ENCODE assay signal across 35 cellular contexts in the genomic region with DNA sequence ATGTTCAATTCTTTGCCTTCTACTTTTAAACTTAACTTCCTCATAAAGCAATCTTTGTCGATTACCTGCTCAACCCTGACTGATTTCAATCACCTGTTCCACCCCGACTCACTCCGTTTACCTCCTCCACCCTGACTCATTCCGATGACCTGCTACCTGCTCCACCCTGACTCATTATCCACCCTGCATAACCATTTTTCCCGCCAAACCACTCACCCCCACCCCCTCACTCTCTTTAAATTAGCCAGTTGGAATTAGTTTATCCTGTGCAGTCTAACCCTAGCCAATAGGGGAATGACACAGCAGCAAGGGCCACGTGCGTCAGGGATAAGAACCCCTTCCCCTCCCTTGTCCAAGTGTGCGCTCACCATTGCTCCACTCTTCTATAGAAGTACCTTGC. TPM values are rescaled to one million over a fixed set of nuclear protein-coding genes. Genes with fewer than 3 reads are reported as not detected.
DNase-seq lines count a peak whose midpoint lies in the region; ATAC-seq and TF ChIP-seq lines count a peak whose summit lies in the region.
"Had no signal": no experiment of that assay in that cellular context is flagged by ENCODE, and none has a peak within 500 bp of the region (broad histone marks: within the 10 kb centered on the region; RNA-seq: fewer than 3 reads in every experiment).

No MANE protein-coding gene starts in this region.

- ATAC-seq in GM21528 (IDR thresholded peaks at IDR 0.05; ENCODE audit: low FRiP score, unreplicated experiment) (no peak), HG03521 (IDR thresholded peaks at IDR 0.05; ENCODE audit: unreplicated experiment) (no peak)
- ATAC-seq: activated CD4-positive, CD25-positive, alpha-beta regulatory T cell treated with anti-CD3 and anti-CD28 coated beads, Interleukin-2, amount 50 U/mL, for 24 hours; activated CD8-positive, alpha-beta memory T cell treated with anti-CD3 and anti-CD28 coated beads, Interleukin-2, amount 10 ng/mL, durations not matched to agents 7 days and 5 days; esophagus mucosa; heart right ventricle; T-cell had no signal

- TF ChIP-seq CTCF in H9 (conservative IDR thresholded peaks at IDR 0.05) (no peak), VCaP (conservative IDR thresholded peaks at IDR 0.05) (no peak), hepatocyte (IDR thresholded peaks at IDR 0.05; ENCODE audit: poor library complexity) (no peak)

- no peak overlapping the region for H3K4me2 ChIP-seq in H9 (ENCODE audit: insufficient read depth, insufficient read length, low read length)
- H3K4me2 ChIP-seq in hepatocyte: no peak overlapping the region

- no peaks in the 10 kb centered on the region for H3K36me3 ChIP-seq in hepatocyte (replicated peaks; ENCODE audit: insufficient read depth, low read depth)
- H3K36me3 ChIP-seq: cardiac muscle cell, colonic mucosa, heart right ventricle, ovary had no signal

- H3K9ac ChIP-seq in H9 (ENCODE audit: extremely low read depth, insufficient read length, low read length): no peak overlapping the region

- no peaks in the 10 kb centered on the region for H3K23me2 ChIP-seq in H9 (ENCODE audit: insufficient read length, low read depth, low read length, poor library complexity, severe bottlenecking)

- H2BK12ac ChIP-seq in H9 (ENCODE audit: insufficient read length, low read depth, low read length): no peak overlapping the region

- no CpG with 5 or more reads among the region's 8 CpGs for WGBS in H9 (ENCODE audit: extremely low coverage, insufficient read length, low lambda C conversion rate)
- WGBS in hepatocyte (ENCODE audit: low lambda C conversion rate, missing lambda C conversion rate): 78% methylated on average over 8 of the region's 8 CpGs

- H3K79me2 ChIP-seq in H9 (ENCODE audit: insufficient read depth, low read length) (no peaks in the 10 kb centered on the region), hepatocyte (no peaks in the 10 kb centered on the region)

- H3K4ac ChIP-seq in H9 (ENCODE audit: low read depth, low read length): no peak overlapping the region

- no peaks in the 10 kb centered on the region for H3K79me1 ChIP-seq in H9 (ENCODE audit: insufficient read depth, low read depth, low read length, poor library complexity, severe bottlenecking)

- no peak overlapping the region for H4K5ac ChIP-seq in H9 (ENCODE audit: insufficient read length, low read depth, low read length)

- no peaks in the 10 kb centered on the region for H3K9me3 ChIP-seq in H9 (ENCODE audit: control insufficient read depth, low read depth, low read length)
- no peaks in the 10 kb centered on the region for H3K9me3 ChIP-seq in hepatocyte (ENCODE audit: low read depth)
- H3K9me3 ChIP-seq: colonic mucosa, ovary, testis had no signal

- no peaks in the 10 kb centered on the region for H3K27me3 Mint-ChIP-seq in H9 (ENCODE audit: low read depth)
- H3K27me3 Mint-ChIP-seq: activated CD8-positive, alpha-beta memory T cell treated with anti-CD3 and anti-CD28 coated beads, Interleukin-2, amount 10 ng/mL, durations not matched to agents 7 days and 5 days; CD4-positive, CD25-positive, alpha-beta regulatory T cell; IgD-negative memory B cell; T-cell had no signal

- no peaks in the 10 kb centered on the region for H3K9me2 ChIP-seq in hepatocyte (replicated peaks; ENCODE audit: insufficient read depth)

- no peak overlapping the region for H3K18ac ChIP-seq in H9 (ENCODE audit: insufficient read length, low read depth, low read length)

- H3K9me3 Mint-ChIP-seq in H9: peaks cover 32 to 41% of the 10 kb centered on the region in 2 experiments

- H3K4me3 Mint-ChIP-seq in H9: peak overlapping the region; percentile 3 to 6; a peak in 2 of 5 replicates
- H3K4me3 Mint-ChIP-seq: activated CD8-positive, alpha-beta memory T cell treated with anti-CD3 and anti-CD28 coated beads, Interleukin-2, amount 10 ng/mL, durations not matched to agents 7 days and 5 days; activated naive CD8-positive, alpha-beta T cell treated with anti-CD3 and anti-CD28 coated beads, Interleukin-2, amount 10 ng/mL, durations not matched to agents 7 days and 5 days; CD4-positive, CD25-positive, alpha-beta regulatory T cell; IgD-negative memory B cell; neural crest cell; T-cell had no signal

- H2AFZ ChIP-seq in H9 (ENCODE audit: low read length) (no peak overlapping the region), hepatocyte (no peak overlapping the region)

- no peaks in the 10 kb centered on the region for H3K27me3 ChIP-seq in H9 (ENCODE audit: insufficient read depth, low read length)
- H3K27me3 ChIP-seq in hepatocyte: no peaks in the 10 kb centered on the region
- H3K27me3 ChIP-seq: cardiac muscle cell, colonic mucosa, heart right ventricle, ovary, testis had no signal

- H2AK5ac ChIP-seq in H9 (ENCODE audit: insufficient read length, low read length): no peak overlapping the region

- no peak overlapping the region for H2BK5ac ChIP-seq in H9 (ENCODE audit: insufficient read length, low read length)

- no peak overlapping the region for H4K91ac ChIP-seq in H9 (ENCODE audit: insufficient read length, low read depth, low read length)

- H3K36me3 Mint-ChIP-seq in H9 (ENCODE audit: insufficient read depth in 1 of 3, low read depth in 3 of 3): peaks cover 16 to 44% (median 40%) of the 10 kb centered on the region in 3 experiments
- H3K36me3 Mint-ChIP-seq: activated CD8-positive, alpha-beta memory T cell treated with anti-CD3 and anti-CD28 coated beads, Interleukin-2, amount 10 ng/mL, durations not matched to agents 7 days and 5 days; activated naive CD8-positive, alpha-beta T cell treated with anti-CD3 and anti-CD28 coated beads, Interleukin-2, amount 10 ng/mL, durations not matched to agents 7 days and 5 days had no signal

- no peak overlapping the region for H4K8ac ChIP-seq in H9 (replicated peaks; ENCODE audit: insufficient read length, low read depth, low read length)

- peak overlapping the region; percentile 33 to 96 (median 95); a peak in 6 of 7 replicates for H3K27ac Mint-ChIP-seq in H9
- H3K27ac Mint-ChIP-seq: activated CD8-positive, alpha-beta memory T cell treated with anti-CD3 and anti-CD28 coated beads, Interleukin-2, amount 10 ng/mL, durations not matched to agents 7 days and 5 days; activated naive CD8-positive, alpha-beta T cell treated with anti-CD3 and anti-CD28 coated beads, Interleukin-2, amount 10 ng/mL, durations not matched to agents 7 days and 5 days; CD4-positive, CD25-positive, alpha-beta regulatory T cell; IgD-negative memory B cell; T-cell had no signal

- H3T11ph ChIP-seq in H9 (ENCODE audit: low read length): no peak overlapping the region

- H3K56ac ChIP-seq in H9 (ENCODE audit: insufficient read length, low read depth, low read length): no peak overlapping the region

- H3K4me3 ChIP-seq in hepatocyte: no peak overlapping the region
- H3K4me3 ChIP-seq: cardiac muscle cell, colonic mucosa, heart right ventricle, ovary, skin epidermis, testis had no signal

- no peaks in the 10 kb centered on the region for H4K20me1 ChIP-seq in H9 (ENCODE audit: control insufficient read depth, insufficient read depth, insufficient read length)
- H4K20me1 ChIP-seq in hepatocyte (ENCODE audit: insufficient read depth, poor library complexity, severe bottlenecking): no peaks in the 10 kb centered on the region

- peaks cover 39 to 45% of the 10 kb centered on the region in 2 experiments for H3K4me1 Mint-ChIP-seq in H9
- H3K4me1 Mint-ChIP-seq: activated CD8-positive, alpha-beta memory T cell treated with anti-CD3 and anti-CD28 coated beads, Interleukin-2, amount 10 ng/mL, durations not matched to agents 7 days and 5 days; activated naive CD8-positive, alpha-beta T cell treated with anti-CD3 and anti-CD28 coated beads, Interleukin-2, amount 10 ng/mL, durations not matched to agents 7 days and 5 days; CD4-positive, CD25-positive, alpha-beta regulatory T cell; IgD-negative memory B cell; neural crest cell; T-cell had no signal

- H3K14ac ChIP-seq in H9 (ENCODE audit: insufficient read depth, low read length): no peak overlapping the region

- DNase-seq in H9: no peak
- DNase-seq in hepatocyte (ENCODE audit: low spot score): peak; percentile 8
- DNase-seq in renal cortical epithelial cell (ENCODE audit: low read depth): peak; percentile 16
- DNase-seq in NCI-H1694 (lab: John Stamatoyannopoulos, UW): no peak
- DNase-seq in NK-92 treated with Interleukin-12 subunit alpha and Interleukin-12 subunit beta, amount 100 ng/mL, for 24 hours (lab: John Stamatoyannopoulos, UW): no peak
- DNase-seq: activated CD4-positive, alpha-beta T cell treated with anti-CD3 and anti-CD28 coated beads, Interleukin-2, amount 50 U/mL, for 4 hours; activated CD8-positive, alpha-beta memory T cell treated with anti-CD3 and anti-CD28 coated beads, Interleukin-2, amount 10 ng/mL, durations not matched to agents 7 days and 5 days; activated gamma-delta T cell treated with Interleukin-2 at 50 U/mL for 16 hours; activated naive CD8-positive, alpha-beta T cell treated with anti-CD3 and anti-CD28 coated beads, Interleukin-2, amount 10 ng/mL, durations not matched to agents 7 days and 5 days; activated T-cell treated with anti-CD3 and anti-CD28 coated beads, Interleukin-2, amount 50 U/mL, for 48 hours; AML-193; aorta; CD4-positive, CD25-positive, alpha-beta regulatory T cell; colonic mucosa; effector CD4-positive, alpha-beta T cell; foreskin fibroblast; heart right ventricle; NCI-H1048; NCI-H187; ovary; retina; RPMI8226; stimulated activated naive CD4-positive, alpha-beta T cell; T-cell; testis had no signal

- H2BK15ac ChIP-seq in H9 (ENCODE audit: low read depth, low read length): no peak overlapping the region

- H3K27ac ChIP-seq in H9 (ENCODE audit: insufficient read length, low read depth, low read length): no peak overlapping the region
- peak overlapping the region; percentile 6; the same call in 1 of the 2 replicates for H3K27ac ChIP-seq in VCaP
- H3K27ac ChIP-seq in hepatocyte: peak overlapping the region; percentile 58
- H3K27ac ChIP-seq: cardiac muscle cell, colonic mucosa, heart right ventricle, ovary, skin epidermis, testis had no signal

- H2BK20ac ChIP-seq in H9 (ENCODE audit: low read depth, low read length, poor library complexity, severe bottlenecking): no peak overlapping the region

- H2BK120ac ChIP-seq in H9 (ENCODE audit: low read depth, low read length, poor library complexity, severe bottlenecking): no peak overlapping the region

- H3K4me1 ChIP-seq in H9 (ENCODE audit: insufficient read depth, low read length): peaks cover 2% of the 10 kb centered on the region; the same call in 1 of the 2 replicates
- peaks cover 7% of the 10 kb centered on the region for H3K4me1 ChIP-seq in hepatocyte (ENCODE audit: insufficient read depth)
- H3K4me1 ChIP-seq: colonic mucosa, heart right ventricle, testis had no signal

- H3K23ac ChIP-seq in H9 (ENCODE audit: insufficient read length, low read depth, low read length): no peak overlapping the region

RNA-seq across cellular contexts. Expression of a gene that starts 56.7 kb away (rescaled TPM):
- total RNA-seq in H9 (2021) (8.0 and 8.3 TPM in 2 replicates), hepatocyte (0.88 and 2.5 TPM in 2 replicates), renal cortical epithelial cell (1.7 and 7.5 TPM in 2 replicates)
- polyA plus RNA-seq in hepatocyte: 2.2 and 3.2 TPM in 2 replicates
- total RNA-seq: activated CD8-positive, alpha-beta memory T cell treated with anti-CD3 and anti-CD28 coated beads, Interleukin-2, amount 10 ng/mL, durations not matched to agents 7 days and 5 days; activated naive CD8-positive, alpha-beta T cell treated with anti-CD3 and anti-CD28 coated beads, Interleukin-2, amount 10 ng/mL, durations not matched to agents 7 days and 5 days; CD4-positive, CD25-positive, alpha-beta regulatory T cell; H4; T-cell had no signal
- polyA plus RNA-seq: CD4-positive, CD25-positive, alpha-beta regulatory T cell; IgD-negative memory B cell had no signal

Comparison
In these comparisons a context has a peak if more than half of its experiments do, and no peak if none do; other contexts are left out.
1. DNase-seq: peak in hepatocyte (single experiment) and renal cortical epithelial cell (single experiment); none in H9 (single experiment), NCI-H1694 (single experiment) and NK-92 treated with Interleukin-12 subunit alpha and Interleukin-12 subunit beta, amount 100 ng/mL, for 24 hours (single experiment).